21 cellular contexts compared by ENCODE assay signal in genomic region chr1:50611675-50612074, GRCh38.
DNase-seq lines count a peak whose midpoint lies in the region; ATAC-seq, FAIRE-seq and TF ChIP-seq lines count a peak whose summit lies in the region.
"Had no signal": no experiment of that assay in that cellular context is flagged by ENCODE, and none has a peak within 500 bp of the region (broad histone marks: within the 10 kb centered on the region; RNA-seq: fewer than 3 reads in every experiment).

No MANE protein-coding gene starts in this region.

- no peak overlapping the region for H3K4me3 Mint-ChIP-seq in nephron progenitor cell
- H3K4me3 Mint-ChIP-seq: activated CD4-positive, alpha-beta T cell treated with anti-CD3 and anti-CD28 coated beads, Interleukin-2, amount 10 ng/mL, durations not matched to agents 7 days and 5 days; memory B cell; naive B cell; T-cell had no signal

- peak; percentile 31 for FAIRE-seq in HTR-8/SVneo (lab: Jason Lieb, UNC)
- FAIRE-seq: G401.6 had no signal

- H3K27ac Mint-ChIP-seq in nephron progenitor cell, result peak overlapping the region; percentile 77
- H3K27ac Mint-ChIP-seq: activated CD4-positive, alpha-beta T cell treated with anti-CD3 and anti-CD28 coated beads, Interleukin-2, amount 10 ng/mL, durations not matched to agents 7 days and 5 days; memory B cell; T-cell had no signal

- ATAC-seq in GM21723 (IDR thresholded peaks at IDR 0.05; ENCODE audit: unreplicated experiment), result no peak
- ATAC-seq: PC-3, right lobe of liver, T-cell had no signal

- H3K27me3 Mint-ChIP-seq in nephron progenitor cell (ENCODE audit: low read depth, poor library complexity), result no peaks in the 10 kb centered on the region
- H3K27me3 Mint-ChIP-seq: activated CD4-positive, alpha-beta T cell treated with anti-CD3 and anti-CD28 coated beads, Interleukin-2, amount 10 ng/mL, durations not matched to agents 7 days and 5 days; memory B cell; naive B cell; T-cell had no signal

- no peak for TF ChIP-seq CTCF in nephron progenitor cell (IDR thresholded peaks at IDR 0.05)

- DNase-seq in NCI-H2196 (lab: John Stamatoyannopoulos, UW; ENCODE audit: unreplicated experiment), result peak; percentile 16
- DNase-seq in NCI-H2196 treated with DMSO at 0.1 percent for 48 hours (lab: John Stamatoyannopoulos, UW; ENCODE audit: unreplicated experiment), result no peak
- no peak for DNase-seq in HTR-8/SVneo (ENCODE audit: insufficient read length, low spot score)
- peak; percentile 16 for DNase-seq in astrocyte of the hippocampus (ENCODE audit: low read depth, low spot score)
- no peak for DNase-seq in nephron progenitor cell
- no peak for DNase-seq in stimulated activated CD4-positive, alpha-beta T cell treated with anti-CD3 and anti-CD28 coated beads, Interleukin-4, amount 100 ng/mL, for 4 hours
- no peak for DNase-seq in mesenteric fat pad (ENCODE audit: low spot score)
- DNase-seq: activated CD4-positive, alpha-beta T cell treated with anti-CD3 and anti-CD28 coated beads, Interleukin-2, amount 10 ng/mL, durations not matched to agents 7 days and 5 days; activated naive CD4-positive, alpha-beta T cell; activated T-cell treated with anti-CD3 and anti-CD28 coated beads for 4 hours; GM23248; kidney glomerular epithelial cell; naive B cell; NCI-H187 treated with DMSO at 0.1 percent for 48 hours; PC-3; right lobe of liver; SHP77; T-cell had no signal

- H3K9me3 Mint-ChIP-seq in nephron progenitor cell, result no peaks in the 10 kb centered on the region
- H3K9me3 Mint-ChIP-seq: memory B cell had no signal

- H3K36me3 Mint-ChIP-seq in nephron progenitor cell (ENCODE audit: low read depth), result no peaks in the 10 kb centered on the region

- peaks cover 6% of the 10 kb centered on the region for H3K4me1 Mint-ChIP-seq in nephron progenitor cell

Comparison
In these comparisons a context has a peak if more than half of its experiments do, and no peak if none do; other contexts are left out.
1. DNase-seq: peak in NCI-H2196 (single experiment) and astrocyte of the hippocampus (single experiment); none in NCI-H2196 treated with DMSO at 0.1 percent for 48 hours (single experiment), HTR-8/SVneo (single experiment), nephron progenitor cell (single experiment), stimulated activated CD4-positive, alpha-beta T cell treated with anti-CD3 and anti-CD28 coated beads, Interleukin-4, amount 100 ng/mL, for 4 hours (0 of 2) and mesenteric fat pad (single experiment).